Comparison of ENCODE assay signal across 12 cellular contexts in genomic region chr14:103556976-103557758, GRCh38. TPM values are rescaled to one million over a fixed set of nuclear protein-coding genes. Genes with fewer than 3 reads are reported as not detected.
DNase-seq lines count a peak whose midpoint lies in the region; ATAC-seq, FAIRE-seq and TF ChIP-seq lines count a peak whose summit lies in the region.
"Had no signal": no experiment of that assay in that cellular context is flagged by ENCODE, and none has a peak within 500 bp of the region (broad histone marks: within the 10 kb centered on the region; RNA-seq: fewer than 3 reads in every experiment).

No MANE protein-coding gene starts in this region.

- H3K9ac ChIP-seq in BLaER1: no peak overlapping the region; the same call in 1 of the 2 replicates
- H3K9ac ChIP-seq: KMS-11 had no signal

- H3K4me1 ChIP-seq in BLaER1 (peaks cover 84% of the 10 kb centered on the region), esophagus muscularis mucosa (peaks cover 65 to 98% (median 95%) of the 10 kb centered on the region in 4 donors), psoas muscle (peaks cover 74% of the 10 kb centered on the region)

- H3K9me3 ChIP-seq in BLaER1: no peaks in the 10 kb centered on the region
- H3K9me3 ChIP-seq in esophagus muscularis mucosa: no peaks in the 10 kb centered on the region
- H3K9me3 ChIP-seq in psoas muscle: no peaks in the 10 kb centered on the region

- intact Hi-C loops in esophagus muscularis mucosa (cut with DNase I): no loop called here
- intact Hi-C loops in psoas muscle (cut with DNase I): no loop called here

- H3K36me3 ChIP-seq in BLaER1: peaks cover 44% of the 10 kb centered on the region
- H3K36me3 ChIP-seq in esophagus muscularis mucosa: peaks cover 4 to 32% (median 26%) of the 10 kb centered on the region in 4 donors
- peaks cover 0 to 20% of the 10 kb centered on the region in 2 donors for H3K36me3 ChIP-seq in psoas muscle (ENCODE audit: insufficient read depth in 1 of 2, low read depth in 1 of 2)

- H3K4me2 ChIP-seq in BLaER1: peak overlapping the region; percentile 63; the same call in 1 of the 2 replicates
- H3K4me2 ChIP-seq: KMS-11 had no signal

- ATAC-seq in psoas muscle (no peak), HG02623 (IDR thresholded peaks at IDR 0.05; ENCODE audit: unreplicated experiment) (no peak)

- no peak for TF ChIP-seq EP300 in esophagus muscularis mucosa (IDR thresholded peaks at IDR 0.05)

- H3K27me3 ChIP-seq in BLaER1 (no peaks in the 10 kb centered on the region), esophagus muscularis mucosa (no peaks in the 10 kb centered on the region), psoas muscle (ENCODE audit: insufficient read depth in 3 of 3, low read length in 2 of 3) (no peaks in the 10 kb centered on the region)

- DNase-seq in NCI-H69 (lab: John Stamatoyannopoulos, UW) (peak; percentile 82), esophagus muscularis mucosa (ENCODE audit: extremely low spot score) (no peak), psoas muscle (no peak), NCI-H524 (lab: John Stamatoyannopoulos, UW) (no peak), urothelium cell line (ENCODE audit: low spot score) (no peak)
- DNase-seq in activated CD4-positive, alpha-beta T cell treated with anti-CD3 and anti-CD28 coated beads, Interleukin-2, amount 50 U/mL, for 48 hours: no peak
- DNase-seq: NCI-H146, NCI-H748 treated with DMSO at 0.1 percent for 48 hours, T1000 had no signal

- no peak for TF ChIP-seq POLR2A in esophagus muscularis mucosa (IDR thresholded peaks at IDR 0.05; ENCODE audit: low read depth)

- H3K4me3 ChIP-seq in BLaER1: no peak overlapping the region
- H3K4me3 ChIP-seq in esophagus muscularis mucosa: no peak overlapping the region
- H3K4me3 ChIP-seq in psoas muscle: peak overlapping the region; percentile 9

- no peak for TF ChIP-seq CTCF in esophagus muscularis mucosa (IDR thresholded peaks at IDR 0.05)
- no peak for TF ChIP-seq CTCF in psoas muscle (IDR thresholded peaks at IDR 0.05)

- no peak overlapping the region for H3K27ac ChIP-seq in BLaER1
- peak overlapping the region; percentile 91 to 98 (median 96) for H3K27ac ChIP-seq in esophagus muscularis mucosa (replicated peaks in 1 of 4)
- H3K27ac ChIP-seq in psoas muscle: peak overlapping the region; percentile 72
- H3K27ac ChIP-seq: KMS-11 had no signal

- no peak for FAIRE-seq in urothelium cell line (lab: Jason Lieb, UNC)

- H4K20me1 ChIP-seq in BLaER1: peaks cover 81% of the 10 kb centered on the region

- WGBS in esophagus muscularis mucosa: 50% methylated on average over 15 of the region's 15 CpGs
- WGBS in psoas muscle, 3 donors: 41 to 51% (median 43%) methylated on average over 15 of the region's 15 CpGs

RNA-seq across cellular contexts. Expression of gene BAG5, which starts 5.3 kb away (rescaled TPM):
- 10 to 100 TPM; 27.4 to 34.7 (median 28.3) TPM for total RNA-seq in esophagus muscularis mucosa
- 10 to 100 TPM; 15.4 to 29.5 (median 23.2) TPM for total RNA-seq in psoas muscle
- 10 to 100 TPM in 2 of 3 donors, 1 to 10 TPM in 1; 8.7 to 25.4 (median 14.1) TPM for polyA plus RNA-seq in psoas muscle

RNA-seq across cellular contexts. Expression of gene COA8, which starts 5.6 kb away (rescaled TPM):
- 10 to 100 TPM; 26.8 to 46.1 (median 37.6) TPM for total RNA-seq in esophagus muscularis mucosa
- total RNA-seq in psoas muscle: 100 to 1,000 TPM in 1 of 4 donors, 10 to 100 TPM in 3; 73.6 to 101 (median 80.0) TPM
- polyA plus RNA-seq in psoas muscle: 100 to 1,000 TPM; 118 to 171 (median 141) TPM

RNA-seq across cellular contexts. Expression of gene TRMT61A, which starts 28.2 kb away (rescaled TPM):
- 10 to 100 TPM; 28.7 to 50.0 (median 35.2) TPM for total RNA-seq in esophagus muscularis mucosa
- total RNA-seq in psoas muscle: 10 to 100 TPM in 1 of 4 donors, 1 to 10 TPM in 3; 6.5 to 12.7 (median 7.8) TPM
- polyA plus RNA-seq in psoas muscle: 10 to 100 TPM; 13.1 to 29.5 (median 13.3) TPM

RNA-seq across cellular contexts. Expression of gene CKB, which starts 34.5 kb away (rescaled TPM):
- total RNA-seq in esophagus muscularis mucosa (1,000 to 10,000 TPM in 3 of 4 donors, 100 to 1,000 TPM in 1; 917 to 1,843 (median 1,284) TPM), psoas muscle (100 to 1,000 TPM in 1 of 4 donors, 10 to 100 TPM in 3; 19.5 to 116 (median 33.0) TPM)
- 100 to 1,000 TPM in 1 of 3 donors, 10 to 100 TPM in 2; 21.2 to 383 (median 67.0) TPM for polyA plus RNA-seq in psoas muscle
